ENCODE assay signal across 12 cellular contexts in the genomic region with DNA sequence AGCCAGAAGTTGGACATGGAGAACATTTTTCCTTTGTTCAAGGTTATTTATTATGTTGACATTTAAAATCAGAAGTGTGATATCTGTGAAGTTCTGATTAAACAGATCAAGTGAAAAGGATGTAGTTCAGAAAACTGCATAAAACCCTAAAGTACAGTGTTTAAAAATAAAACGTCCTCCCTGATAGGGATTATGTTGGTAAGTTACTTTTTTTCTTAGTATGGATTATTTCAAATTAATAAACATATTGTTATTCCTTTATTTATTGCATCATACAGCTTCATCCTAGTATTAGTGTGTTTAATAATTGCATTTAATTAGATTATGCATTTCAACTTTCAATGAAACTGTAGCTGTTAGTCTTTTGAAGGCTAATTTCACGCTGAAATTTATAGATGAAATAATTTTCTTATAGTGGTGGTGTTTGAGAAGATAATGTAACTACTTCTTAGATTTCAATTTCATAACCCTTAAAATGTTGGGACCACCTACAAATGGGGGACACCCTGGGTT.
DNase-seq lines count a peak whose midpoint lies in the region; ATAC-seq, FAIRE-seq and TF ChIP-seq lines count a peak whose summit lies in the region.
"Had no signal": no experiment of that assay in that cellular context is flagged by ENCODE, and none has a peak within 500 bp of the region (broad histone marks: within the 10 kb centered on the region; RNA-seq: fewer than 3 reads in every experiment).

No MANE protein-coding gene starts in this region.

- H3K36me3 ChIP-seq in right atrium auricular region (no peaks in the 10 kb centered on the region), fibroblast of lung (ENCODE audit: control insufficient read depth, insufficient read depth, low read length) (no peaks in the 10 kb centered on the region), pancreas (no peaks in the 10 kb centered on the region), HAP-1 (replicated peaks) (no peaks in the 10 kb centered on the region)
- H3K36me3 ChIP-seq: tibial nerve had no signal

- H3K27ac ChIP-seq in right atrium auricular region (peak overlapping the region; percentile 61 to 74), fibroblast of lung (ENCODE audit: insufficient read depth, low read length) (peak overlapping the region; percentile 78), pancreas (peak overlapping the region; percentile 50 to 92 (median 78))

- H3K4me2 ChIP-seq in fibroblast of lung (ENCODE audit: extremely low read depth, insufficient read depth, low read length) = peak overlapping the region; percentile 78

- DNase-seq in right atrium auricular region (ENCODE audit: low spot score) = no peak
- DNase-seq in Right ventricle myocardium superior = no peak
- no peak for DNase-seq in fibroblast of lung (ENCODE audit: low read depth in 2 of 2)
- DNase-seq in pancreas = no peak
- DNase-seq in HAP-1 (ENCODE audit: low spot score in 2 of 2) = no peak
- no peak for DNase-seq in GM10266 (ENCODE audit: extremely low spot score)
- DNase-seq: activated CD4-positive, alpha-beta T cell treated with anti-CD3 and anti-CD28 coated beads, Interleukin-2, amount 50 U/mL, for 1 hour; NCI-H1694 treated with DMSO at 0.1 percent for 48 hours had no signal

- ATAC-seq in Right ventricle myocardium superior (ENCODE audit: poor library complexity) (no peak), pancreas (no peak), HG03457 (IDR thresholded peaks at IDR 0.05; ENCODE audit: unreplicated experiment) (no peak), GM21717 (IDR thresholded peaks at IDR 0.05; ENCODE audit: unreplicated experiment) (no peak)
- ATAC-seq: HCT116 had no signal

- H3K4me3 ChIP-seq in right atrium auricular region = no peak overlapping the region
- H3K4me3 ChIP-seq in fibroblast of lung (replicated peaks in 1 of 4; ENCODE audit: control extremely low read depth in 1 of 4, insufficient read depth in 1 of 4, low read depth in 3 of 4, low read length in 4 of 4) = peak overlapping the region in 1 of 4 experiments; percentile 60
- no peak overlapping the region for H3K4me3 ChIP-seq in pancreas
- no peak overlapping the region for H3K4me3 ChIP-seq in HAP-1
- H3K4me3 ChIP-seq: tibial nerve had no signal

- WGBS in pancreas, 2 donors = 22 to 34% methylated on average over 2 of the region's 2 CpGs

- H3K9me3 ChIP-seq in right atrium auricular region = no peaks in the 10 kb centered on the region
- no peaks in the 10 kb centered on the region for H3K9me3 ChIP-seq in fibroblast of lung (ENCODE audit: control insufficient read depth, insufficient read depth, low read depth, low read length)
- H3K9me3 ChIP-seq in pancreas = no peaks in the 10 kb centered on the region
- no peaks in the 10 kb centered on the region for H3K9me3 ChIP-seq in HAP-1
- H3K9me3 ChIP-seq: tibial nerve had no signal

- no peak overlapping the region for H2AFZ ChIP-seq in fibroblast of lung (ENCODE audit: low read length)

- no peak overlapping the region for H3K9ac ChIP-seq in fibroblast of lung (ENCODE audit: insufficient read depth, low read length)

- H4K20me1 ChIP-seq in fibroblast of lung (ENCODE audit: control insufficient read depth, extremely low read depth, insufficient read depth, low read length) = no peaks in the 10 kb centered on the region

- in situ Hi-C loops in HAP-1 (cut with MboI; ENCODE audit: low sequenced_read_pairs) = no loop called here

- H3K27me3 ChIP-seq in right atrium auricular region (no peaks in the 10 kb centered on the region), fibroblast of lung (ENCODE audit: control insufficient read depth, insufficient read depth, low read length) (no peaks in the 10 kb centered on the region), pancreas (no peaks in the 10 kb centered on the region), HAP-1 (ENCODE audit: low read depth) (no peaks in the 10 kb centered on the region)
- H3K27me3 ChIP-seq: tibial nerve had no signal

- no peak for FAIRE-seq in pancreas (lab: Jason Lieb, UNC)

- H3K79me2 ChIP-seq in fibroblast of lung (ENCODE audit: control insufficient read depth, insufficient read depth, low read length) = no peaks in the 10 kb centered on the region

- intact Hi-C loops in Right ventricle myocardium superior (cut with DNase I) (no loop called here), pancreas (cut with DNase I) (no loop called here)

- TF ChIP-seq CTCF in right atrium auricular region (IDR thresholded peaks at IDR 0.05) (no peak), fibroblast of lung (conservative IDR thresholded peaks at IDR 0.05 in 1 of 2, IDR thresholded peaks at IDR 0.05 in 1 of 2; ENCODE audit: low read depth in 1 of 2, low read length in 2 of 2) (no peak), pancreas (IDR thresholded peaks at IDR 0.05) (no peak), GM10266 (IDR thresholded peaks at IDR 0.05; ENCODE audit: control insufficient read depth, insufficient read depth, low read depth, missing control alignments) (no peak)

- peaks cover 0 to 57% of the 10 kb centered on the region in 2 donors for H3K4me1 ChIP-seq in right atrium auricular region
- H3K4me1 ChIP-seq in fibroblast of lung (ENCODE audit: control insufficient read depth, extremely low read depth, insufficient read depth, low read length) = no peaks in the 10 kb centered on the region
- peaks cover 11 to 37% (median 16%) of the 10 kb centered on the region in 3 donors for H3K4me1 ChIP-seq in pancreas
- H3K4me1 ChIP-seq in HAP-1 = peaks cover 3% of the 10 kb centered on the region
